In the genomic region with DNA sequence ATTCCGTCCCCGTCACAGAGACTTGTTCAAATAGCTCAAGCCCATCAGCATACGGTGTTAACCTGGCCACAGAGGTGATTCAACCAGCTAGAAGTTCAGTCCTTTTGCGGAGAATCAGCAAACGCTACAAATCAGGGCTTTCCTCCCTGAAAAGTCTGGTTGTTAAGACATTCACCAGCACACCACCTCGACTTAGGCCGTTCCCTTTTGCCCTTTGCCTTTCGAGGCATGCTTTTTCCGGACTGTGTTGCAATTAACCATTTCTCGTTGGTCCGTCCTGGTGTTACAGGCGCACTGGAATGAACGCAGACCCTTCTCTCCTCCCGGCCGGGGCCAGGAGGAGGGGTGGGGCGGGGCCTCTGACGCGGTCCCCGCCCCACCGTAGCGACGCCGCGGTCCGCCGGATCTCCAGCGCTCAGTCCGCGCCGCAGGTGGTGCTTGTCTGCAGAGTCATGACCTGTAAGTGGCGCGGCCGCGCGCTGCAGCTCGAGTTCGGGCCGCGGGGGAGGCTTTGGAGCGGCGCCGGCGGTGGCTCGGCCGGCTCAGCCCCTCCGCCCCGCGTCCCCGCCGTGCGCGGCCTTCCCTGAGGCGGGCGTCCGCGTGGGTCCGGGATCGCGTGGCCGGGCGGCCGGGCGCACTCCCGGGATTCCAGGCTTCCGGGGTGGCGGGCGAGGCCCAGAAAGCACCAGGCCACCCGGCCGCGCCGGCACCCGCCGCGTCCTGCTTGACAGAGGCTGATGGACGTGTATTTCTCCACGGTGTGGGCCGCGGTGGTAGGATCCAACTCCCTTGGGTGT, we compare ENCODE assay signal across 1 cellular context.
A peak's percentile ranks its signal among the peaks of the same experiment; 100 is the strongest.
TF ChIP-seq lines count a peak whose summit lies in the region.

A gene with protein sequence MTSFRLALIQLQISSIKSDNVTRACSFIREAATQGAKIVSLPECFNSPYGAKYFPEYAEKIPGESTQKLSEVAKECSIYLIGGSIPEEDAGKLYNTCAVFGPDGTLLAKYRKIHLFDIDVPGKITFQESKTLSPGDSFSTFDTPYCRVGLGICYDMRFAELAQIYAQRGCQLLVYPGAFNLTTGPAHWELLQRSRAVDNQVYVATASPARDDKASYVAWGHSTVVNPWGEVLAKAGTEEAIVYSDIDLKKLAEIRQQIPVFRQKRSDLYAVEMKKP (plus strand): TSS at position 418 of the 797 bp plus-strand sequence. CDS start 35 bp downstream, at position 453.

TF ChIP-seq in HepG2, 621 proteins besides CTCF, POLR2A, EP300 and RAD21 (continued from another document and continues in another):
- TF ChIP-seq THYN1 (CRISPR knock-in tag; IDR thresholded peaks at IDR 0.05; ENCODE audit: borderline replicate concordance, low read depth) (no peak), RBM22 (optimal IDR thresholded peaks at IDR 0.05; ENCODE audit: low read length) (no peak), ZNF101 (CRISPR knock-in tag; IDR thresholded peaks at IDR 0.05; ENCODE audit: borderline replicate concordance, low read depth) (no peak; the same call in 1 of the 2 replicates), TBX2 (CRISPR knock-in tag; IDR thresholded peaks at IDR 0.05; ENCODE audit: borderline replicate concordance) (peak; percentile 80), SOX5 (CRISPR knock-in tag; IDR thresholded peaks at IDR 0.05; ENCODE audit: borderline replicate concordance) (peak; percentile 47; the same call in 1 of the 2 replicates), CENPX (CRISPR knock-in tag; IDR thresholded peaks at IDR 0.05) (no peak), HNRNPL (IDR thresholded peaks at IDR 0.05; ENCODE audit: low read depth, low read length) (no peak), ZNF781 (CRISPR knock-in tag; IDR thresholded peaks at IDR 0.05; ENCODE audit: borderline replicate concordance, not compliant biosample characterization) (peak; percentile 71), ZSCAN22 (CRISPR knock-in tag; IDR thresholded peaks at IDR 0.05) (peak; percentile 38; the same call in 1 of the 2 replicates), REPIN1 (CRISPR knock-in tag; IDR thresholded peaks at IDR 0.05; ENCODE audit: borderline replicate concordance, low read depth) (peak; percentile 82), FOXO1 (CRISPR knock-in tag; IDR thresholded peaks at IDR 0.05) (0 out of 2 replicates have a peak, but pooled peaks have one; percentile 6), EZH2 (conservative IDR thresholded peaks at IDR 0.05; ENCODE audit: low read depth, low read length) (no peak), ZNF850 (CRISPR knock-in tag; conservative IDR thresholded peaks at IDR 0.05) (no peak), THAP11 (CRISPR knock-in tag; IDR thresholded peaks at IDR 0.05) (peak; percentile 39; the same call in 1 of the 2 replicates), ZNF558 (CRISPR knock-in tag; IDR thresholded peaks at IDR 0.05; ENCODE audit: borderline replicate concordance) (no peak; the same call in 1 of the 2 replicates), ZNF678 (CRISPR knock-in tag; IDR thresholded peaks at IDR 0.05) (no peak), CEBPB (IDR thresholded peaks at IDR 0.05; ENCODE audit: borderline replicate concordance, low read depth, low read length) (peak; percentile 82; the same call in 1 of the 2 replicates), ZNF230 (CRISPR knock-in tag; IDR thresholded peaks at IDR 0.05) (0 out of 2 replicates have a peak, but pooled peaks have one; percentile 36), ZNF234 (CRISPR knock-in tag; conservative IDR thresholded peaks at IDR 0.05) (no peak), ZNF280B (CRISPR knock-in tag; IDR thresholded peaks at IDR 0.05; ENCODE audit: borderline replicate concordance) (no peak), TBX3 (IDR thresholded peaks at IDR 0.05; ENCODE audit: borderline replicate concordance) (peak; percentile 16; the same call in 1 of the 2 replicates), SNRNP70 (IDR thresholded peaks at IDR 0.05; ENCODE audit: low read depth, low read length) (no peak), ZBTB40 (IDR thresholded peaks at IDR 0.05) (no peak), ZBTB40 (CRISPR knock-in tag; IDR thresholded peaks at IDR 0.05) (peak; percentile 55; the same call in 1 of the 2 replicates), ZSCAN21 (CRISPR knock-in tag; IDR thresholded peaks at IDR 0.05; ENCODE audit: borderline replicate concordance) (peak; percentile 14; the same call in 1 of the 2 replicates), NBN (conservative IDR thresholded peaks at IDR 0.05) (no peak), ZNF557 (CRISPR knock-in tag; IDR thresholded peaks at IDR 0.05) (peak; percentile 50; the same call in 1 of the 2 replicates), KDM6A (CRISPR knock-in tag; IDR thresholded peaks at IDR 0.05; ENCODE audit: low read depth) (no peak), MNT (IDR thresholded peaks at IDR 0.05) (no peak), SIN3A (IDR thresholded peaks at IDR 0.05; ENCODE audit: borderline replicate concordance, low read depth, low read length) (peak; percentile 70; the same call in 1 of the 2 replicates), DMAP1 (CRISPR knock-in tag; IDR thresholded peaks at IDR 0.05) (peak; percentile 74; the same call in 1 of the 2 replicates), RFX5 (IDR thresholded peaks at IDR 0.05; ENCODE audit: low read depth, low read length) (no peak), CREM (IDR thresholded peaks at IDR 0.05) (peak; percentile 55), CREM (CRISPR knock-in tag; IDR thresholded peaks at IDR 0.05) (no peak)
- TF ChIP-seq, protein P1, sequence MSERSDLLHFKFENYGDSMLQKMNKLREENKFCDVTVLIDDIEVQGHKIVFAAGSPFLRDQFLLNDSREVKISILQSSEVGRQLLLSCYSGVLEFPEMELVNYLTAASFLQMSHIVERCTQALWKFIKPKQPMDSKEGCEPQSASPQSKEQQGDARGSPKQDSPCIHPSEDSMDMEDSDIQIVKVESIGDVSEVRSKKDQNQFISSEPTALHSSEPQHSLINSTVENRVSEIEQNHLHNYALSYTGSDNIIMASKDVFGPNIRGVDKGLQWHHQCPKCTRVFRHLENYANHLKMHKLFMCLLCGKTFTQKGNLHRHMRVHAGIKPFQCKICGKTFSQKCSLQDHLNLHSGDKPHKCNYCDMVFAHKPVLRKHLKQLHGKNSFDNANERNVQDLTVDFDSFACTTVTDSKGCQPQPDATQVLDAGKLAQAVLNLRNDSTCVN (CRISPR knock-in tag; IDR thresholded peaks at IDR 0.05; ENCODE audit: borderline replicate concordance): no peak
- TF ChIP-seq, protein P2, sequence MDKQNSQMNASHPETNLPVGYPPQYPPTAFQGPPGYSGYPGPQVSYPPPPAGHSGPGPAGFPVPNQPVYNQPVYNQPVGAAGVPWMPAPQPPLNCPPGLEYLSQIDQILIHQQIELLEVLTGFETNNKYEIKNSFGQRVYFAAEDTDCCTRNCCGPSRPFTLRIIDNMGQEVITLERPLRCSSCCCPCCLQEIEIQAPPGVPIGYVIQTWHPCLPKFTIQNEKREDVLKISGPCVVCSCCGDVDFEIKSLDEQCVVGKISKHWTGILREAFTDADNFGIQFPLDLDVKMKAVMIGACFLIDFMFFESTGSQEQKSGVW (CRISPR knock-in tag; IDR thresholded peaks at IDR 0.05; ENCODE audit: borderline replicate concordance): no peak
- TF ChIP-seq, protein P3, sequence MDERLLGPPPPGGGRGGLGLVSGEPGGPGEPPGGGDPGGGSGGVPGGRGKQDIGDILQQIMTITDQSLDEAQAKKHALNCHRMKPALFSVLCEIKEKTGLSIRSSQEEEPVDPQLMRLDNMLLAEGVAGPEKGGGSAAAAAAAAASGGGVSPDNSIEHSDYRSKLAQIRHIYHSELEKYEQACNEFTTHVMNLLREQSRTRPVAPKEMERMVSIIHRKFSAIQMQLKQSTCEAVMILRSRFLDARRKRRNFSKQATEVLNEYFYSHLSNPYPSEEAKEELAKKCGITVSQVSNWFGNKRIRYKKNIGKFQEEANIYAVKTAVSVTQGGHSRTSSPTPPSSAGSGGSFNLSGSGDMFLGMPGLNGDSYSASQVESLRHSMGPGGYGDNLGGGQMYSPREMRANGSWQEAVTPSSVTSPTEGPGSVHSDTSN (CRISPR knock-in tag; IDR thresholded peaks at IDR 0.05): no peak
- TF ChIP-seq, protein P4, sequence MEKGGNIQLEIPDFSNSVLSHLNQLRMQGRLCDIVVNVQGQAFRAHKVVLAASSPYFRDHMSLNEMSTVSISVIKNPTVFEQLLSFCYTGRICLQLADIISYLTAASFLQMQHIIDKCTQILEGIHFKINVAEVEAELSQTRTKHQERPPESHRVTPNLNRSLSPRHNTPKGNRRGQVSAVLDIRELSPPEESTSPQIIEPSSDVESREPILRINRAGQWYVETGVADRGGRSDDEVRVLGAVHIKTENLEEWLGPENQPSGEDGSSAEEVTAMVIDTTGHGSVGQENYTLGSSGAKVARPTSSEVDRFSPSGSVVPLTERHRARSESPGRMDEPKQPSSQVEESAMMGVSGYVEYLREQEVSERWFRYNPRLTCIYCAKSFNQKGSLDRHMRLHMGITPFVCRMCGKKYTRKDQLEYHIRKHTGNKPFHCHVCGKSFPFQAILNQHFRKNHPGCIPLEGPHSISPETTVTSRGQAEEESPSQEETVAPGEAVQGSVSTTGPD (CRISPR knock-in tag; IDR thresholded peaks at IDR 0.05): no peak
